20 cellular contexts compared by ENCODE assay signal in genomic region chr3:7282988-7283387, GRCh38.
"Had no signal": no experiment of that assay in that cellular context is flagged by ENCODE, and none has a peak within 500 bp of the region (broad histone marks: within the 10 kb centered on the region; RNA-seq: fewer than 3 reads in every experiment).

No MANE protein-coding gene starts in this region.

- H3K4me3 ChIP-seq: MG63, SJCRH30 had no signal

- H3K9me3 ChIP-seq: MG63, SJCRH30 had no signal

- H3K27ac ChIP-seq: SJCRH30 had no signal

- H3K27me3 ChIP-seq: MG63, SJCRH30 had no signal

- DNase-seq: activated CD4-positive, alpha-beta T cell treated with anti-CD3 and anti-CD28 coated beads for 4 hours; activated CD8-positive, alpha-beta memory T cell treated with anti-CD3 and anti-CD28 coated beads, Interleukin-2, amount 50 U/mL, for 4 hours; activated CD8-positive, alpha-beta T cell treated with anti-CD3 and anti-CD28 coated beads for 36 hours; activated gamma-delta T cell treated with Interleukin-2 at 50 U/mL for 16 hours; activated naive CD4-positive, alpha-beta T cell treated with anti-CD3 and anti-CD28 coated beads, Interleukin-2, amount 10 ng/mL, durations not matched to agents 7 days and 5 days; activated naive CD8-positive, alpha-beta T cell treated with anti-CD3 and anti-CD28 coated beads for 36 hours; activated T-cell treated with anti-CD3 and anti-CD28 coated beads, Interleukin-2, amount 50 U/mL, for 72 hours; MG63; MV-4-11; NCI-H1092 treated with DMSO at 0.1 percent for 48 hours; NCI-H1417 treated with DMSO at 0.1 percent for 48 hours; NCI-H1694; NCI-H2029; NCI-H2107; NCI-H2171 treated with DMSO at 0.1 percent for 48 hours; NCI-H226; NCI-H526; NCI-H774; RPMI8226; SJCRH30 had no signal

- H3K36me3 ChIP-seq: MG63, SJCRH30 had no signal

- H3K4me1 ChIP-seq: SJCRH30 had no signal
